Comparison of ENCODE assay signal across 31 cellular contexts in the genomic region with DNA sequence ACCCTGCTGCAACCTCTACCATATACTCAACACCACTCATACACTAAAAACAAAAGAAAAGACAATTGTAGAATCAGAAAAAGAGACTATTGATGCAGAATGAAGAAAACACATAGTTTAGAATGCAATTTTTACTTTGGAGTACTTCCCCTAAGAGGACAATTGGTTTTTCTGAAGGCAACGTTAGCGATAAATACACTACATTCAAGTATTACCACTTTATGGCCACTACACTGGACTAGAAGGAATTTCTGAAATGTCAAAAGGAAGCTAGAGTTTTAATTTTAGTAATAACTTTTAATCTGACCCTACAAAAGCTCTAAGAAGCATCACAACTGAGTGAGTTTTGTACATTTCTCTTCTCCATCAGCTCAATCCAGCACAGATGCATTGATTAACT. TPM values are rescaled to one million over a fixed set of nuclear protein-coding genes. Genes with fewer than 3 reads are reported as not detected.
DNase-seq lines count a peak whose midpoint lies in the region; ATAC-seq, FAIRE-seq and TF ChIP-seq lines count a peak whose summit lies in the region.
"Had no signal": no experiment of that assay in that cellular context is flagged by ENCODE, and none has a peak within 500 bp of the region (broad histone marks: within the 10 kb centered on the region; RNA-seq: fewer than 3 reads in every experiment).

No MANE protein-coding gene starts in this region.

- peak overlapping the region; percentile 53 for H3K27ac Mint-ChIP-seq in endodermal cell
- H3K27ac Mint-ChIP-seq: activated CD4-positive, alpha-beta memory T cell treated with anti-CD3 and anti-CD28 coated beads, Interleukin-2, amount 10 ng/mL, durations not matched to agents 7 days and 5 days; activated naive CD4-positive, alpha-beta T cell treated with anti-CD3 and anti-CD28 coated beads, Interleukin-2, amount 50 U/mL, for 24 hours; activated T-helper 2 cell treated with anti-CD3 and anti-CD28 coated beads, Interferon-gamma antibody, Interleukin-2, Interleukin-4, amounts not matched to agents 10 μg/mL and 5 μg/mL and 100 μg/mL, durations not matched to agents 14 hours and 24 hours and 36 hours; effector memory CD8-positive, alpha-beta T cell; stimulated activated effector memory CD8-positive, alpha-beta T cell treated with anti-CD3 and anti-CD28 coated beads, Interleukin-12 subunit alpha, Interleukin-12 subunit beta, amount 100 ng/mL, for 72 hours had no signal

- no peaks in the 10 kb centered on the region for H3K9me2 ChIP-seq in OCI-LY7 (ENCODE audit: insufficient read depth, low read length)

- H3K4me3 ChIP-seq in left ventricle myocardium inferior (no peak overlapping the region), endodermal cell (ENCODE audit: low read length) (no peak overlapping the region), pancreas (peak overlapping the region in 2 of 4 donors; percentile 12 to 24), OCI-LY7 (ENCODE audit: low read depth, low read length, poor library complexity, severe bottlenecking) (no peak overlapping the region)
- H3K4me3 ChIP-seq: BLaER1, breast epithelium, GM12878, PC-9, prostate gland, suprapubic skin, vagina had no signal

- no peaks in the 10 kb centered on the region for H3K9me3 ChIP-seq in left ventricle myocardium inferior (replicated peaks)
- H3K9me3 ChIP-seq in endodermal cell (ENCODE audit: control insufficient read depth, low read length), result no peaks in the 10 kb centered on the region
- no peaks in the 10 kb centered on the region for H3K9me3 ChIP-seq in pancreas
- no peaks in the 10 kb centered on the region for H3K9me3 ChIP-seq in OCI-LY7 (ENCODE audit: low read length)
- H3K9me3 ChIP-seq: BLaER1, breast epithelium, prostate gland, suprapubic skin, vagina had no signal

- H4K20me1 ChIP-seq in OCI-LY7 (ENCODE audit: insufficient read depth, low read length), result no peaks in the 10 kb centered on the region

- DNase-seq in left ventricle myocardium inferior (no peak), cardiac septum (ENCODE audit: low spot score) (no peak), endodermal cell (no peak), pancreas (no peak), OCI-LY7 (ENCODE audit: low spot score) (no peak), NOMO-1 treated with dmso at 0.1 percent for 144 hours (lab: John Stamatoyannopoulos, UW; ENCODE audit: unreplicated experiment) (no peak)
- DNase-seq: activated CD4-positive, alpha-beta memory T cell treated with anti-CD3 and anti-CD28 coated beads, Interleukin-2, amount 10 ng/mL, durations not matched to agents 7 days and 5 days; amniotic stem cell; DMS153; effector memory CD8-positive, alpha-beta T cell; erythroblast; glutamatergic neuron; left ventricle myocardium superior; naive thymus-derived CD8-positive, alpha-beta T cell; NCI-H1417 treated with DMSO at 0.1 percent for 48 hours; NCI-H2029 treated with DMSO at 0.1 percent for 48 hours; NCI-H526; NK-92 treated with Interleukin-12 subunit alpha and Interleukin-12 subunit beta, amount 100 ng/mL, for 24 hours; PC-9; SHP77 had no signal

- BruUV-seq in OCI-LY7 (replicated peaks; lab: Mats Ljungman, UMichigan), result no TSS peak

- H3K27me3 ChIP-seq in left ventricle myocardium inferior (ENCODE audit: low read depth), result no peaks in the 10 kb centered on the region
- no peaks in the 10 kb centered on the region for H3K27me3 ChIP-seq in endodermal cell (ENCODE audit: control insufficient read depth, insufficient read depth, low read length, poor library complexity, severe bottlenecking)
- H3K27me3 ChIP-seq in pancreas, result no peaks in the 10 kb centered on the region
- H3K27me3 ChIP-seq: BLaER1, breast epithelium, suprapubic skin, vagina had no signal

- no peaks in the 10 kb centered on the region for H3K27me3 Mint-ChIP-seq in endodermal cell (ENCODE audit: insufficient read depth)
- H3K27me3 Mint-ChIP-seq: activated CD4-positive, alpha-beta memory T cell treated with anti-CD3 and anti-CD28 coated beads, Interleukin-2, amount 10 ng/mL, durations not matched to agents 7 days and 5 days; activated naive CD4-positive, alpha-beta T cell treated with anti-CD3 and anti-CD28 coated beads, Interleukin-2, amount 50 U/mL, for 24 hours; effector memory CD8-positive, alpha-beta T cell; naive thymus-derived CD8-positive, alpha-beta T cell had no signal

- no peak overlapping the region for H2AFZ ChIP-seq in OCI-LY7 (ENCODE audit: low read length)
- H2AFZ ChIP-seq: PC-9 had no signal

- H3K36me3 Mint-ChIP-seq in endodermal cell (ENCODE audit: low read depth), result peaks cover 38% of the 10 kb centered on the region

- H3K79me2 ChIP-seq in OCI-LY7 (ENCODE audit: insufficient read depth, low read depth, low read length), result 0 out of 2 replicates have a peak, but pooled peaks cover 6% of the 10 kb centered on the region

- ATAC-seq in pancreas (no peak), HG02938 (IDR thresholded peaks at IDR 0.05; ENCODE audit: unreplicated experiment) (no peak), GM21528 (IDR thresholded peaks at IDR 0.05; ENCODE audit: low FRiP score, unreplicated experiment) (no peak)
- ATAC-seq: effector memory CD8-positive, alpha-beta T cell; GM12878; naive thymus-derived CD8-positive, alpha-beta T cell; stimulated activated effector memory CD8-positive, alpha-beta T cell treated with anti-CD3 and anti-CD28 coated beads, Interleukin-12 subunit alpha, Interleukin-12 subunit beta, amount 100 ng/mL, for 72 hours had no signal

- peaks cover 53% of the 10 kb centered on the region for H3K4me1 Mint-ChIP-seq in endodermal cell

- CTCF ChIA-PET in OCI-LY7 (lab: Charles Lee; ENCODE audit: unreplicated experiment), result no interaction called here

- no peak overlapping the region for H3K4me3 Mint-ChIP-seq in endodermal cell
- H3K4me3 Mint-ChIP-seq: activated CD4-positive, alpha-beta memory T cell treated with anti-CD3 and anti-CD28 coated beads, Interleukin-2, amount 10 ng/mL, durations not matched to agents 7 days and 5 days; activated naive CD4-positive, alpha-beta T cell treated with anti-CD3 and anti-CD28 coated beads, Interleukin-2, amount 50 U/mL, for 24 hours; effector memory CD8-positive, alpha-beta T cell; naive thymus-derived CD8-positive, alpha-beta T cell; stimulated activated effector memory CD8-positive, alpha-beta T cell treated with anti-CD3 and anti-CD28 coated beads, Interleukin-12 subunit alpha, Interleukin-12 subunit beta, amount 100 ng/mL, for 72 hours had no signal

- peaks cover 40% of the 10 kb centered on the region for H3K36me3 ChIP-seq in left ventricle myocardium inferior
- H3K36me3 ChIP-seq in endodermal cell (ENCODE audit: control insufficient read depth, insufficient read depth, low read length), result peaks cover 72% of the 10 kb centered on the region
- H3K36me3 ChIP-seq in pancreas, result no peaks in the 10 kb centered on the region
- peaks cover 97% of the 10 kb centered on the region for H3K36me3 ChIP-seq in OCI-LY7 (ENCODE audit: insufficient read depth, low read length)
- H3K36me3 ChIP-seq: prostate gland had no signal

- WGBS in endodermal cell (ENCODE audit: insufficient coverage in 1 of 2, insufficient read length in 1 of 2), 2 experiments, result 88% methylated on average over 2 of the region's 2 CpGs; no CpG with 5 or more reads in 1 of the 2 experiments
- 67 to 75% methylated on average over 2 of the region's 2 CpGs for WGBS in pancreas, 2 donors

- TF ChIP-seq CTCF in left ventricle myocardium inferior (IDR thresholded peaks at IDR 0.05; ENCODE audit: borderline replicate concordance), result no peak
- no peak for TF ChIP-seq CTCF in endodermal cell (conservative IDR thresholded peaks at IDR 0.05)
- TF ChIP-seq CTCF in pancreas (IDR thresholded peaks at IDR 0.05), result no peak
- no peak for TF ChIP-seq CTCF in OCI-LY7 (conservative IDR thresholded peaks at IDR 0.05; ENCODE audit: low read length)

- intact Hi-C loops in left ventricle myocardium inferior (cut with micrococcal nuclease) (no loop called here), cardiac septum (cut with DNase I) (loop anchor here (5.0 kb wide), 2 partner anchors 197 to 322 kb away; a partner anchor contains a TSS), pancreas (cut with DNase I) (no loop called here), OCI-LY7 (cut with micrococcal nuclease; ENCODE audit: unreplicated experiment) (no loop called here)

- no peak overlapping the region for H3K4me2 ChIP-seq in OCI-LY7 (ENCODE audit: low read length)
- H3K4me2 ChIP-seq: BLaER1, PC-9 had no signal

- H3K27ac ChIP-seq in left ventricle myocardium inferior (replicated peaks) (peak overlapping the region; percentile 71), endodermal cell (ENCODE audit: low read depth, low read length) (no peak overlapping the region), pancreas (peak overlapping the region; percentile 9 to 77 (median 46)), OCI-LY7 (ENCODE audit: low read depth, low read length, poor library complexity, severe bottlenecking) (no peak overlapping the region)
- H3K27ac ChIP-seq: BLaER1, PC-9, suprapubic skin had no signal

- no peak overlapping the region for H3K9ac ChIP-seq in endodermal cell (ENCODE audit: extremely low read depth, low read length, poor library complexity, severe bottlenecking)
- H3K9ac ChIP-seq: BLaER1 had no signal

- POLR2A ChIA-PET in OCI-LY7 (lab: Charles Lee), result interaction anchor here (0.7 to 1.2 kb wide), 3 partner anchors 9 to 21 kb away, joined by 3 to 7 read pairs (median 3); no protein-coding TSS in a partner anchor

- no peak for FAIRE-seq in pancreas (lab: Jason Lieb, UNC)
- FAIRE-seq: GM12878 had no signal

- H3K9me3 Mint-ChIP-seq in endodermal cell, result no peaks in the 10 kb centered on the region
- H3K9me3 Mint-ChIP-seq: activated CD4-positive, alpha-beta memory T cell treated with anti-CD3 and anti-CD28 coated beads, Interleukin-2, amount 10 ng/mL, durations not matched to agents 7 days and 5 days; activated naive CD4-positive, alpha-beta T cell treated with anti-CD3 and anti-CD28 coated beads, Interleukin-2, amount 50 U/mL, for 24 hours; activated T-helper 2 cell treated with anti-CD3 and anti-CD28 coated beads, Interferon-gamma antibody, Interleukin-2, Interleukin-4, amounts not matched to agents 10 μg/mL and 5 μg/mL and 100 μg/mL, durations not matched to agents 14 hours and 24 hours and 36 hours; effector memory CD8-positive, alpha-beta T cell; naive thymus-derived CD8-positive, alpha-beta T cell; stimulated activated effector memory CD8-positive, alpha-beta T cell treated with anti-CD3 and anti-CD28 coated beads, Interleukin-12 subunit alpha, Interleukin-12 subunit beta, amount 100 ng/mL, for 72 hours had no signal

- H3K4me1 ChIP-seq in left ventricle myocardium inferior (peaks cover 39% of the 10 kb centered on the region), endodermal cell (ENCODE audit: control insufficient read depth, insufficient read depth, low read length) (peaks cover 18% of the 10 kb centered on the region), pancreas (peaks cover 0 to 24% (median 8%) of the 10 kb centered on the region in 3 donors), OCI-LY7 (ENCODE audit: insufficient read depth, low read length, poor library complexity, severe bottlenecking) (peaks cover 4% of the 10 kb centered on the region)
- H3K4me1 ChIP-seq: BLaER1, breast epithelium, prostate gland had no signal

RNA-seq across cellular contexts. Expression of a gene that starts 24.7 kb away (rescaled TPM):
- total RNA-seq in left ventricle myocardium inferior (15.1 TPM), cardiac septum (25.2 TPM), endodermal cell (10 to 100 TPM; 69.5 to 87.0 TPM), pancreas (10 to 100 TPM; 12.2 to 22.7 (median 19.2) TPM), OCI-LY7 (2022) (57.7 and 70.6 TPM in 2 replicates)
- 37.2 TPM for polyA plus RNA-seq in endodermal cell (2013, experiment 1 of 2)
- 40.0 TPM for polyA plus RNA-seq in endodermal cell (2013, experiment 2 of 2)
- polyA plus RNA-seq in pancreas, result 10 to 100 TPM; 19.2 to 34.4 TPM
- total RNA-seq in OCI-LY7 (2014; rRNA removed; shearing (Covaris generic)), result 68.0 and 69.4 TPM in 2 replicates

Comparison
In these comparisons a context has a peak if more than half of its experiments do, and no peak if none do; other contexts are left out.
1. H3K27ac ChIP-seq: peak in left ventricle myocardium inferior (single experiment) and pancreas (4 of 4); none in endodermal cell (single experiment) and OCI-LY7 (single experiment).